In the genomic region with DNA sequence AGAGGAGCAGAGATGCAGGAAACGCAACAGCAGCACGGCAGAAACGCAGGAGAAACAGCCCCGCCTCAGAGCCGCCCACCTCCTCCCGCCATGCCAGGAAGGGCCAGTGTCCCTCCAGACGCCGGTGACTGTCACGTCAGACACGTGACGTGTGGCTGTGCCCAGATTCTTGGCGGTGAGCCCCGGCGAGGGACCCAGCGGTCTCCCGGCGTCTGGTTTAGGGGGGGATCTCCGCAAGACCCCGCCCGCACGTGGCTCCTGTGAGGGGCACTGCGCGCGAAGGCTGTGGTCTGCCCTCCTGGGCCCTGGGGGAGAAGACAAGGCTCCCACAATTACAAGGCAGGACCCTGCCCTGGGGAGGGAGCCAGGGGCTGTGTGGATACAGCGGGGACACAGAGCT, we compare ENCODE assay signal across 2 cellular contexts.
TF ChIP-seq lines count a peak whose summit lies in the region.

No MANE protein-coding gene starts in this region.

TF ChIP-seq in SK-N-SH treated with all-trans-retinoic acid at 6 μM for 48 hours, 23 proteins besides CTCF, POLR2A, EP300 and RAD21 (continued from another document):
- TF ChIP-seq, protein P1, sequence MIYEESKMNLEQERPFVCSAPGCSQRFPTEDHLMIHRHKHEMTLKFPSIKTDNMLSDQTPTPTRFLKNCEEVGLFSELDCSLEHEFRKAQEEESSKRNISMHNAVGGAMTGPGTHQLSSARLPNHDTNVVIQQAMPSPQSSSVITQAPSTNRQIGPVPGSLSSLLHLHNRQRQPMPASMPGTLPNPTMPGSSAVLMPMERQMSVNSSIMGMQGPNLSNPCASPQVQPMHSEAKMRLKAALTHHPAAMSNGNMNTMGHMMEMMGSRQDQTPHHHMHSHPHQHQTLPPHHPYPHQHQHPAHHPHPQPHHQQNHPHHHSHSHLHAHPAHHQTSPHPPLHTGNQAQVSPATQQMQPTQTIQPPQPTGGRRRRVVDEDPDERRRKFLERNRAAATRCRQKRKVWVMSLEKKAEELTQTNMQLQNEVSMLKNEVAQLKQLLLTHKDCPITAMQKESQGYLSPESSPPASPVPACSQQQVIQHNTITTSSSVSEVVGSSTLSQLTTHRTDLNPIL (CRISPR knock-in tag; IDR thresholded peaks at IDR 0.05; ENCODE audit: low read depth): no peak
- TF ChIP-seq ZNF70 (CRISPR knock-in tag; IDR thresholded peaks at IDR 0.05): no peak

TF ChIP-seq in SK-N-SH, 30 proteins besides CTCF, POLR2A, EP300 and RAD21 (continued from another document):
- TF ChIP-seq, protein P2, sequence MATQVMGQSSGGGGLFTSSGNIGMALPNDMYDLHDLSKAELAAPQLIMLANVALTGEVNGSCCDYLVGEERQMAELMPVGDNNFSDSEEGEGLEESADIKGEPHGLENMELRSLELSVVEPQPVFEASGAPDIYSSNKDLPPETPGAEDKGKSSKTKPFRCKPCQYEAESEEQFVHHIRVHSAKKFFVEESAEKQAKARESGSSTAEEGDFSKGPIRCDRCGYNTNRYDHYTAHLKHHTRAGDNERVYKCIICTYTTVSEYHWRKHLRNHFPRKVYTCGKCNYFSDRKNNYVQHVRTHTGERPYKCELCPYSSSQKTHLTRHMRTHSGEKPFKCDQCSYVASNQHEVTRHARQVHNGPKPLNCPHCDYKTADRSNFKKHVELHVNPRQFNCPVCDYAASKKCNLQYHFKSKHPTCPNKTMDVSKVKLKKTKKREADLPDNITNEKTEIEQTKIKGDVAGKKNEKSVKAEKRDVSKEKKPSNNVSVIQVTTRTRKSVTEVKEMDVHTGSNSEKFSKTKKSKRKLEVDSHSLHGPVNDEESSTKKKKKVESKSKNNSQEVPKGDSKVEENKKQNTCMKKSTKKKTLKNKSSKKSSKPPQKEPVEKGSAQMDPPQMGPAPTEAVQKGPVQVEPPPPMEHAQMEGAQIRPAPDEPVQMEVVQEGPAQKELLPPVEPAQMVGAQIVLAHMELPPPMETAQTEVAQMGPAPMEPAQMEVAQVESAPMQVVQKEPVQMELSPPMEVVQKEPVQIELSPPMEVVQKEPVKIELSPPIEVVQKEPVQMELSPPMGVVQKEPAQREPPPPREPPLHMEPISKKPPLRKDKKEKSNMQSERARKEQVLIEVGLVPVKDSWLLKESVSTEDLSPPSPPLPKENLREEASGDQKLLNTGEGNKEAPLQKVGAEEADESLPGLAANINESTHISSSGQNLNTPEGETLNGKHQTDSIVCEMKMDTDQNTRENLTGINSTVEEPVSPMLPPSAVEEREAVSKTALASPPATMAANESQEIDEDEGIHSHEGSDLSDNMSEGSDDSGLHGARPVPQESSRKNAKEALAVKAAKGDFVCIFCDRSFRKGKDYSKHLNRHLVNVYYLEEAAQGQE (IDR thresholded peaks at IDR 0.05; ENCODE audit: low read depth, low read length): no peak
- TF ChIP-seq NFIC (IDR thresholded peaks at IDR 0.05; ENCODE audit: borderline replicate concordance): no peak
